Comparison of ENCODE assay signal across 23 cellular contexts in genomic region chr4:188214861-188215260, GRCh38.
"Had no signal": no experiment of that assay in that cellular context is flagged by ENCODE, and none has a peak within 500 bp of the region (broad histone marks: within the 10 kb centered on the region; RNA-seq: fewer than 3 reads in every experiment).

No MANE protein-coding gene starts in this region.

- H3K4me3 Mint-ChIP-seq: endodermal cell; naive B cell; nephron; stimulated activated effector memory CD8-positive, alpha-beta T cell treated with anti-CD3 and anti-CD28 coated beads, Interleukin-12 subunit alpha, Interleukin-12 subunit beta, amount 100 ng/mL, for 72 hours; type B pancreatic cell had no signal

- H3K36me3 ChIP-seq: left ventricle myocardium inferior, lower lobe of right lung, pancreas, suprapubic skin, thyroid gland had no signal

- H3K4me2 ChIP-seq: smooth muscle cell had no signal

- H3K9me3 ChIP-seq: left ventricle myocardium inferior, lower lobe of right lung, pancreas, suprapubic skin, thyroid gland had no signal

- H3K27me3 Mint-ChIP-seq: naive B cell had no signal

- H3K27ac ChIP-seq: foreskin keratinocyte, left ventricle myocardium inferior, lower lobe of right lung, pancreas, suprapubic skin, thyroid gland had no signal

- H3K4me1 Mint-ChIP-seq: naive B cell; stimulated activated effector memory CD8-positive, alpha-beta T cell treated with anti-CD3 and anti-CD28 coated beads, Interleukin-12 subunit alpha, Interleukin-12 subunit beta, amount 100 ng/mL, for 72 hours had no signal

- H3K27ac Mint-ChIP-seq: endodermal cell; naive B cell; nephron; progenitor cell of endocrine pancreas; stimulated activated effector memory CD8-positive, alpha-beta T cell treated with anti-CD3 and anti-CD28 coated beads, Interleukin-12 subunit alpha, Interleukin-12 subunit beta, amount 100 ng/mL, for 72 hours; type B pancreatic cell had no signal

- H3K4me1 ChIP-seq: foreskin keratinocyte, left ventricle myocardium inferior, lower lobe of right lung, pancreas, suprapubic skin, thyroid gland had no signal

- H3K36me3 Mint-ChIP-seq: stimulated activated effector memory CD8-positive, alpha-beta T cell treated with anti-CD3 and anti-CD28 coated beads, Interleukin-12 subunit alpha, Interleukin-12 subunit beta, amount 100 ng/mL, for 72 hours; type B pancreatic cell had no signal

- ATAC-seq: foreskin keratinocyte; left cardiac atrium; lower lobe of right lung; pancreas; right cardiac atrium; stimulated activated effector memory CD8-positive, alpha-beta T cell treated with anti-CD3 and anti-CD28 coated beads, Interleukin-12 subunit alpha, Interleukin-12 subunit beta, amount 100 ng/mL, for 72 hours; stimulated activated naive CD8-positive, alpha-beta T cell treated with anti-CD3 and anti-CD28 coated beads, Interleukin-15, Interleukin-2, amounts not matched to agents 100 U/mL and 50 U/mL, for 24 hours had no signal

- DNase-seq: effector CD4-positive, alpha-beta T cell; endodermal cell; erythroblast; foreskin keratinocyte; kidney; left cardiac atrium; left ventricle myocardium inferior; lower lobe of right lung; mesenchymal stem cell; naive B cell; occipital lobe; pancreas; right cardiac atrium; stimulated activated CD4-positive, alpha-beta T cell treated with anti-CD3 and anti-CD28 coated beads, Interleukin-4, amount 100 ng/mL, for 1 hour; stimulated activated CD8-positive, alpha-beta memory T cell treated with anti-CD3 and anti-CD28 coated beads, Interleukin-4, amount 100 ng/mL, for 48 hours; stimulated activated naive CD8-positive, alpha-beta T cell treated with anti-CD3 and anti-CD28 coated beads, Interleukin-15, Interleukin-2, amounts not matched to agents 100 U/mL and 50 U/mL, for 24 hours; thyroid gland had no signal

- H3K9me3 Mint-ChIP-seq: endodermal cell had no signal

- H3K27me3 ChIP-seq: foreskin keratinocyte, suprapubic skin, thyroid gland had no signal

- H3K4me3 ChIP-seq: left ventricle myocardium inferior, lower lobe of right lung, pancreas, smooth muscle cell, suprapubic skin, thyroid gland had no signal
